29 cellular contexts compared by ENCODE assay signal in genomic region chr9:137166242-137167112, GRCh38. TPM values are rescaled to one million over a fixed set of nuclear protein-coding genes. Genes with fewer than 3 reads are reported as not detected.
DNase-seq lines count a peak whose midpoint lies in the region; ATAC-seq and TF ChIP-seq lines count a peak whose summit lies in the region.
"Had no signal": no experiment of that assay in that cellular context is flagged by ENCODE, and none has a peak within 500 bp of the region (broad histone marks: within the 10 kb centered on the region; RNA-seq: fewer than 3 reads in every experiment).

No MANE protein-coding gene starts in this region.

- H3K14ac ChIP-seq in mesenchymal stem cell (ENCODE audit: low read length in 2 of 2) = no peak overlapping the region

- peaks cover 21% of the 10 kb centered on the region for H3K27me3 Mint-ChIP-seq in activated naive CD4-positive, alpha-beta T cell treated with anti-CD3 and anti-CD28 coated beads, Interleukin-2, amount 50 U/mL, for 24 hours
- H3K27me3 Mint-ChIP-seq in stimulated activated memory B cell treated with anti-CD40 and anti-IgM and Interleukin-4, amounts not matched to agents 10 μg/mL and 1 μg/mL and 100 μg/mL, for 72 hours = peaks cover 71% of the 10 kb centered on the region

- no peak for ATAC-seq in stimulated activated memory B cell treated with anti-CD40 and anti-IgM and Interleukin-4, amounts not matched to agents 10 μg/mL and 1 μg/mL and 100 μg/mL, for 72 hours
- no peak for ATAC-seq in HG03354 (IDR thresholded peaks at IDR 0.05; ENCODE audit: poor library complexity, severe bottlenecking, unreplicated experiment)
- ATAC-seq: activated T-cell treated with anti-CD3 and anti-CD28 coated beads, Interleukin-2, amount 50 U/mL, for 72 hours; effector memory CD8-positive, alpha-beta T cell; left cardiac atrium; PC-3 had no signal

- H3K4me3 ChIP-seq in mesenchymal stem cell (ENCODE audit: insufficient read depth in 1 of 2, low read depth in 1 of 2, low read length in 2 of 2) = no peak overlapping the region
- H3K4me3 ChIP-seq: neural progenitor cell, thyroid gland, uterus had no signal

- peaks cover 84 to 86% of the 10 kb centered on the region in 2 experiments for H3K27me3 ChIP-seq in mesenchymal stem cell (ENCODE audit: control insufficient read depth in 1 of 2, insufficient read depth in 1 of 2, low read length in 2 of 2)

- H2BK5ac ChIP-seq in mesenchymal stem cell (ENCODE audit: low read depth, low read length, poor library complexity, severe bottlenecking) = no peak overlapping the region

- no peaks in the 10 kb centered on the region for H3K9me3 ChIP-seq in mesenchymal stem cell (ENCODE audit: control insufficient read depth, low read length)
- H3K9me3 ChIP-seq: prostate gland, stomach, thyroid gland, uterus had no signal

- no peak overlapping the region for H3K18ac ChIP-seq in mesenchymal stem cell (ENCODE audit: low read depth in 1 of 2, low read length in 2 of 2)

- TF ChIP-seq EP300 in Ishikawa (IDR thresholded peaks at IDR 0.05; ENCODE audit: borderline replicate concordance) = no peak

- no peak overlapping the region for H2BK120ac ChIP-seq in mesenchymal stem cell (ENCODE audit: low read depth, low read length)

- H3K4me2 ChIP-seq in mesenchymal stem cell (ENCODE audit: low read length, poor library complexity, severe bottlenecking) = no peak overlapping the region

- no peak overlapping the region for H3K23ac ChIP-seq in mesenchymal stem cell (ENCODE audit: low read length in 2 of 2)

- WGBS in mesenchymal stem cell = 80% methylated on average over 23 of the region's 23 CpGs

- no peak overlapping the region for H3K27ac Mint-ChIP-seq in activated naive CD4-positive, alpha-beta T cell treated with anti-CD3 and anti-CD28 coated beads, Interleukin-2, amount 50 U/mL, for 24 hours
- H3K27ac Mint-ChIP-seq in stimulated activated memory B cell treated with anti-CD40 and anti-IgM and Interleukin-4, amounts not matched to agents 10 μg/mL and 1 μg/mL and 100 μg/mL, for 72 hours = no peak overlapping the region
- H3K27ac Mint-ChIP-seq: activated CD4-positive, alpha-beta memory T cell treated with anti-CD3 and anti-CD28 coated beads for 36 hours; activated T-cell treated with anti-CD3 and anti-CD28 coated beads, Interleukin-2, amount 50 U/mL, for 72 hours; effector memory CD8-positive, alpha-beta T cell; immature natural killer cell; neural progenitor cell had no signal

- H2BK12ac ChIP-seq in mesenchymal stem cell (ENCODE audit: low read length in 2 of 2) = no peak overlapping the region

- no peak overlapping the region for H4K91ac ChIP-seq in mesenchymal stem cell (ENCODE audit: low read length)

- no peaks in the 10 kb centered on the region for H3K9me3 Mint-ChIP-seq in activated naive CD4-positive, alpha-beta T cell treated with anti-CD3 and anti-CD28 coated beads, Interleukin-2, amount 50 U/mL, for 24 hours
- no peaks in the 10 kb centered on the region for H3K9me3 Mint-ChIP-seq in stimulated activated memory B cell treated with anti-CD40 and anti-IgM and Interleukin-4, amounts not matched to agents 10 μg/mL and 1 μg/mL and 100 μg/mL, for 72 hours
- H3K9me3 Mint-ChIP-seq: activated CD4-positive, alpha-beta memory T cell treated with anti-CD3 and anti-CD28 coated beads for 36 hours; activated T-cell treated with anti-CD3 and anti-CD28 coated beads, Interleukin-2, amount 50 U/mL, for 72 hours; effector memory CD8-positive, alpha-beta T cell; immature natural killer cell; neural progenitor cell had no signal

- DNase-seq in activated naive CD4-positive, alpha-beta T cell treated with anti-CD3 and anti-CD28 coated beads, Interleukin-2, amount 50 U/mL, for 16 hours = no peak
- DNase-seq in cerebellar cortex (ENCODE audit: low spot score) (peak; percentile 64), mesenchymal stem cell (no peak), NCI-H1694 (lab: John Stamatoyannopoulos, UW) (no peak)
- DNase-seq: activated CD4-positive, alpha-beta memory T cell treated with anti-CD3 and anti-CD28 coated beads for 36 hours; activated CD4-positive, CD25-positive, alpha-beta regulatory T cell treated with anti-CD3 and anti-CD28 coated beads, Interleukin-2, amount 50 U/mL, for 72 hours; activated naive CD4-positive, alpha-beta T cell treated with Interleukin-2 at 50 U/mL for 16 hours; activated T-cell treated with anti-CD3 and anti-CD28 coated beads, Interleukin-2, amount 50 U/mL, for 72 hours; AML-193; amniotic stem cell; effector memory CD8-positive, alpha-beta T cell; immature natural killer cell; IMR-90; left cardiac atrium; mammary epithelial cell; NCI-H1694 treated with DMSO at 0.1 percent for 48 hours; NK-92 treated with Interleukin-12 subunit alpha and Interleukin-12 subunit beta, amount 100 ng/mL, for 24 hours; PC-3; stimulated activated CD8-positive, alpha-beta memory T cell treated with anti-CD3 and anti-CD28 coated beads, Interleukin-4, amount 100 ng/mL, for 48 hours; stomach; thyroid gland; uterus had no signal

- H3K9ac ChIP-seq in mesenchymal stem cell (ENCODE audit: low read length) = no peak overlapping the region
- H3K9ac ChIP-seq: neural progenitor cell had no signal

- no peak overlapping the region for H2AFZ ChIP-seq in mesenchymal stem cell (ENCODE audit: low read depth, low read length)
- H2AFZ ChIP-seq: neural progenitor cell had no signal

- no peak overlapping the region for H2BK15ac ChIP-seq in mesenchymal stem cell (ENCODE audit: low read depth, poor library complexity, severe bottlenecking)

- no peak overlapping the region for H4K8ac ChIP-seq in mesenchymal stem cell (ENCODE audit: low read length)

- no peak for TF ChIP-seq RAD21 in Ishikawa (IDR thresholded peaks at IDR 0.05; ENCODE audit: low read depth)

- H3K36me3 ChIP-seq in mesenchymal stem cell (ENCODE audit: control insufficient read depth in 1 of 2, insufficient read depth in 2 of 2, low read depth in 1 of 2, low read length in 2 of 2) = no peaks in the 10 kb centered on the region
- H3K36me3 ChIP-seq: neural progenitor cell, prostate gland, stomach, thyroid gland, uterus had no signal

- peak overlapping the region; percentile 19 for H3K4me3 Mint-ChIP-seq in activated naive CD4-positive, alpha-beta T cell treated with anti-CD3 and anti-CD28 coated beads, Interleukin-2, amount 50 U/mL, for 24 hours
- H3K4me3 Mint-ChIP-seq in stimulated activated memory B cell treated with anti-CD40 and anti-IgM and Interleukin-4, amounts not matched to agents 10 μg/mL and 1 μg/mL and 100 μg/mL, for 72 hours = peak overlapping the region; percentile 15
- H3K4me3 Mint-ChIP-seq: activated CD4-positive, alpha-beta memory T cell treated with anti-CD3 and anti-CD28 coated beads for 36 hours; activated T-cell treated with anti-CD3 and anti-CD28 coated beads, Interleukin-2, amount 50 U/mL, for 72 hours; neural progenitor cell had no signal

- H2AK5ac ChIP-seq in mesenchymal stem cell (ENCODE audit: low read length, severe bottlenecking) = no peak overlapping the region

- peaks cover 6% of the 10 kb centered on the region for H3K4me1 Mint-ChIP-seq in activated naive CD4-positive, alpha-beta T cell treated with anti-CD3 and anti-CD28 coated beads, Interleukin-2, amount 50 U/mL, for 24 hours
- peaks cover 6% of the 10 kb centered on the region for H3K4me1 Mint-ChIP-seq in stimulated activated memory B cell treated with anti-CD40 and anti-IgM and Interleukin-4, amounts not matched to agents 10 μg/mL and 1 μg/mL and 100 μg/mL, for 72 hours
- H3K4me1 Mint-ChIP-seq: immature natural killer cell had no signal

- peaks cover 41% of the 10 kb centered on the region for H3K4me1 ChIP-seq in mesenchymal stem cell (ENCODE audit: control insufficient read depth, insufficient read depth, low read depth, low read length)

- H3K36me3 Mint-ChIP-seq in activated naive CD4-positive, alpha-beta T cell treated with anti-CD3 and anti-CD28 coated beads, Interleukin-2, amount 50 U/mL, for 24 hours = no peaks in the 10 kb centered on the region
- H3K36me3 Mint-ChIP-seq in stimulated activated memory B cell treated with anti-CD40 and anti-IgM and Interleukin-4, amounts not matched to agents 10 μg/mL and 1 μg/mL and 100 μg/mL, for 72 hours = no peaks in the 10 kb centered on the region
- H3K36me3 Mint-ChIP-seq: activated CD4-positive, alpha-beta memory T cell treated with anti-CD3 and anti-CD28 coated beads for 36 hours; immature natural killer cell; neural progenitor cell had no signal

- H3K4ac ChIP-seq in mesenchymal stem cell (ENCODE audit: low read depth in 1 of 2, low read length in 2 of 2) = no peak overlapping the region

- H3K27ac ChIP-seq in mesenchymal stem cell (ENCODE audit: low read length, poor library complexity, severe bottlenecking) = no peak overlapping the region
- H3K27ac ChIP-seq: coronary artery, neural progenitor cell, stomach, thyroid gland, uterus had no signal

- no peaks in the 10 kb centered on the region for H3K79me1 ChIP-seq in mesenchymal stem cell (replicated peaks; ENCODE audit: low read length, poor library complexity, severe bottlenecking)

TF ChIP-seq in Ishikawa, 13 proteins besides CTCF, POLR2A, EP300 and RAD21:
- TF ChIP-seq TEAD4 (IDR thresholded peaks at IDR 0.05) (no peak), TCF12 (IDR thresholded peaks at IDR 0.05; ENCODE audit: low read depth) (no peak), NFIC (IDR thresholded peaks at IDR 0.05) (no peak), EGR1 (IDR thresholded peaks at IDR 0.05) (no peak), CREB1 (IDR thresholded peaks at IDR 0.05; ENCODE audit: low read depth) (no peak), ZBTB7A (IDR thresholded peaks at IDR 0.05; ENCODE audit: low read depth) (no peak), CEBPB (IDR thresholded peaks at IDR 0.05) (no peak)
- TF ChIP-seq, protein P1, sequence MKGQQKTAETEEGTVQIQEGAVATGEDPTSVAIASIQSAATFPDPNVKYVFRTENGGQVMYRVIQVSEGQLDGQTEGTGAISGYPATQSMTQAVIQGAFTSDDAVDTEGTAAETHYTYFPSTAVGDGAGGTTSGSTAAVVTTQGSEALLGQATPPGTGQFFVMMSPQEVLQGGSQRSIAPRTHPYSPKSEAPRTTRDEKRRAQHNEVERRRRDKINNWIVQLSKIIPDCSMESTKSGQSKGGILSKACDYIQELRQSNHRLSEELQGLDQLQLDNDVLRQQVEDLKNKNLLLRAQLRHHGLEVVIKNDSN (IDR thresholded peaks at IDR 0.05) = peak; percentile 66; the same call in 1 of the 2 replicates
- TF ChIP-seq, protein P2, sequence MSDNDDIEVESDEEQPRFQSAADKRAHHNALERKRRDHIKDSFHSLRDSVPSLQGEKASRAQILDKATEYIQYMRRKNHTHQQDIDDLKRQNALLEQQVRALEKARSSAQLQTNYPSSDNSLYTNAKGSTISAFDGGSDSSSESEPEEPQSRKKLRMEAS (IDR thresholded peaks at IDR 0.05) = no peak

RNA-seq across cellular contexts. Expression of gene LRRC26, which starts 3.4 kb away (rescaled TPM):
- polyA plus RNA-seq in mesenchymal stem cell (2013, experiment 1 of 2) = not detected
- not detected for polyA plus RNA-seq in mesenchymal stem cell (2013, experiment 2 of 2)
- polyA plus RNA-seq: IMR-90, mammary epithelial cell had no signal

RNA-seq across cellular contexts. Expression of gene TMEM210, which starts 5.4 kb away (rescaled TPM):
- polyA plus RNA-seq in mesenchymal stem cell (2013, experiment 1 of 2) = not detected
- polyA plus RNA-seq in mesenchymal stem cell (2013, experiment 2 of 2) = not detected
- polyA plus RNA-seq: immature natural killer cell, IMR-90, mammary epithelial cell, stomach had no signal

RNA-seq across cellular contexts. Expression of gene ANAPC2, which starts 21.9 kb away (rescaled TPM):
- 17.0 TPM for polyA plus RNA-seq in mesenchymal stem cell (2013, experiment 1 of 2)
- polyA plus RNA-seq in mesenchymal stem cell (2013, experiment 2 of 2) = 16.5 TPM

RNA-seq across cellular contexts. Expression of gene SSNA1, which starts 22.0 kb away (rescaled TPM):
- polyA plus RNA-seq in mesenchymal stem cell (2013, experiment 1 of 2) = 79.1 TPM
- 79.0 TPM for polyA plus RNA-seq in mesenchymal stem cell (2013, experiment 2 of 2)

RNA-seq across cellular contexts. Expression of gene GRIN1, which starts 27.5 kb away (rescaled TPM):
- 0.07 TPM for polyA plus RNA-seq in mesenchymal stem cell (2013, experiment 1 of 2)
- polyA plus RNA-seq in mesenchymal stem cell (2013, experiment 2 of 2) = 0.01 TPM
- polyA plus RNA-seq: immature natural killer cell had no signal
